31 cellular contexts compared by ENCODE assay signal in the genomic region with DNA sequence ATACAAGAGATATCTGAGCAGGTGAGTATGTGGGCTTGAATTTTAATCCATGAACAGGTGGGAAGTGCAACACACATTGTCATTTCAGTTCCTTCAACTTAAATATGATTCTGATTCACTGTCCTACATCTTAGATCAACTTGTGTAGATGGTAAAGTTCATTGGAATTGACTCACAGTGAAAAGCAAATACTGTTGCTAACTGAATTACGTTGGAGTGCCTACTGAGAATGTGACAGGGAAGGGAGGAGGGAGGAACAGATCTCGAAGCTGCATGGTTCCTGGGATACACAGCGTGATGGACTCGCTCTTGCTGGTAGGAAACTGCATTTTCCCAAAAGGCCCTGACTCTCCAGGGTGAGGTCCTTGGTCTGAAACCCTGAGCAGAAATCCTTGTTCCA.
"Had no signal": no experiment of that assay in that cellular context is flagged by ENCODE, and none has a peak within 500 bp of the region (broad histone marks: within the 10 kb centered on the region; RNA-seq: fewer than 3 reads in every experiment).

No MANE protein-coding gene starts in this region.

- DNase-seq: activated B cell treated with CpG ODN at 0.5 μM for 24 hours; activated CD4-positive, alpha-beta memory T cell treated with anti-CD3 and anti-CD28 coated beads for 36 hours; activated CD4-positive, alpha-beta T cell treated with anti-CD3 and anti-CD28 coated beads for 48 hours; activated CD8-positive, alpha-beta memory T cell treated with anti-CD3 and anti-CD28 coated beads, Interleukin-2, amount 10 ng/mL, durations not matched to agents 7 days and 5 days; activated CD8-positive, alpha-beta memory T cell treated with anti-CD3 and anti-CD28 coated beads, Interleukin-2, amount 50 U/mL, for 48 hours; activated CD8-positive, alpha-beta T cell treated with anti-CD3 and anti-CD28 coated beads, Interleukin-2, amount 10 ng/mL, durations not matched to agents 7 days and 5 days; activated effector memory CD4-positive, alpha-beta T cell treated with Interleukin-2 at 50 U/mL for 16 hours; activated gamma-delta T cell treated with Interleukin-2 at 50 U/mL for 16 hours; activated naive CD4-positive, alpha-beta T cell treated with anti-CD3 and anti-CD28 coated beads, Interleukin-2, amount 50 U/mL, for 16 hours; activated naive CD4-positive, alpha-beta T cell treated with Interleukin-2 at 50 U/mL for 16 hours; activated T-cell treated with anti-CD3 and anti-CD28 coated beads for 4 hours; activated T-cell treated with anti-CD3 and anti-CD28 coated beads, Interleukin-2, amount 50 U/mL, for 4 hours; amniotic stem cell; brain microvascular endothelial cell; colonic mucosa; effector CD8-positive, alpha-beta T cell; esophagus squamous epithelium; foreskin melanocyte; heart right ventricle; T-helper 1 cell; T-helper 17 cell; T1000; WERI-Rb-1 had no signal

- H3K27me3 ChIP-seq: brain microvascular endothelial cell, colonic mucosa, esophagus squamous epithelium, gastroesophageal sphincter, heart right ventricle had no signal

- ATAC-seq: activated CD4-positive, CD25-positive, alpha-beta regulatory T cell treated with anti-CD3 and anti-CD28 coated beads, Interleukin-2, amount 50 U/mL, for 24 hours; activated CD8-positive, alpha-beta memory T cell treated with anti-CD3 and anti-CD28 coated beads, Interleukin-2, amount 10 ng/mL, durations not matched to agents 7 days and 5 days; activated CD8-positive, alpha-beta T cell treated with anti-CD3 and anti-CD28 coated beads, Interleukin-2, amount 10 ng/mL, durations not matched to agents 7 days and 5 days; activated T-cell treated with anti-CD3 and anti-CD28 coated beads, Interleukin-2, amount 50 U/mL, for 4 hours; activated T-helper 17 cell treated with anti-CD3 and anti-CD28 coated beads, Interleukin-2, amount 50 U/mL, for 72 hours; gastroesophageal sphincter; T-helper 17 cell had no signal

- H3K4me1 ChIP-seq: colonic mucosa, esophagus squamous epithelium, gastroesophageal sphincter had no signal

- FAIRE-seq: astrocyte, bronchial epithelial cell, endometrium, endothelial cell of umbilical vein had no signal

- H3K4me3 ChIP-seq: colonic mucosa, esophagus squamous epithelium, gastroesophageal sphincter, heart right ventricle had no signal

- H3K36me3 ChIP-seq: brain microvascular endothelial cell, colonic mucosa, esophagus squamous epithelium, gastroesophageal sphincter, heart right ventricle, WERI-Rb-1 had no signal

- H3K9me3 ChIP-seq: colonic mucosa, esophagus squamous epithelium, gastroesophageal sphincter, heart right ventricle had no signal

- H3K27ac ChIP-seq: brain microvascular endothelial cell, colonic mucosa, epithelial cell of prostate, esophagus squamous epithelium, gastroesophageal sphincter, heart right ventricle, WERI-Rb-1 had no signal
